7 cellular contexts compared by ENCODE assay signal in the genomic region with DNA sequence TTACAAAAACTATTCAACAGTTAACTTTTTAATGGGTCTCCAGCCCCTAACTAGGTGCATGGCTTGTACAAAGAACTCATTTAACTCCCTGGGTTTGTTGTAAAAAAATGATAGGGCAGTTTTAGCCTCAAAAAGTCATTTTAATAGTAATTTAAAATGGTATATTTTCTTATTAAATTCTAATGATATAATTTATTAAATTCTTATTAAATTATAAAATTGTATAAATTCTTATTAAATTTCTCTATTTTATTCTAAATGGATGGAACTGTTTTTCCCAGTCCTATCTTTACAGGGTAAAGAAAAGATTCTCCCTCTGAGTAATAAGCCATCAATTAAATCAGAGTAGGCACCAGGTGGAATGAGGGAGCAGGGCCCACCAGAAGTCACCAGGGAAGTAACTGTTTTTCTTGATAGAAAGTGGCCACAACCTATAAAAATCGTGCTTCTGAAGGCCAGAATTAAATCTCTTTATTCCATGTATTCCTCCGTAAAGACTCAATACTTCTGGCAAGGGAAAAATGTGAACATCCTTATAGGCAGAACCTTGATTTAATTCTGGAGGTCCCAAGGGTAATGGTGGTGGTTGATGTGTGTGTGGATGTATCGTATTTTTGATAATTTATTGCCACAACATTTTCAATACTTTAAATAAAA. TPM values are rescaled to one million over a fixed set of nuclear protein-coding genes. Genes with fewer than 3 reads are reported as not detected.
DNase-seq lines count a peak whose midpoint lies in the region; FAIRE-seq and TF ChIP-seq lines count a peak whose summit lies in the region.

No MANE protein-coding gene starts in this region.

- no peaks in the 10 kb centered on the region for H3K9me1 ChIP-seq in endothelial cell of umbilical vein (replicated peaks; ENCODE audit: control insufficient read depth, extremely low read depth, insufficient read depth, low read length)

- H3K27ac ChIP-seq in GM23248 (peak overlapping the region; percentile 99), OCI-LY1 (ENCODE audit: low read depth, low read length, poor library complexity, severe bottlenecking) (peak overlapping the region; percentile 72), endothelial cell of umbilical vein (ENCODE audit: insufficient read depth, low read depth, low read length) (peak overlapping the region; percentile 88)

- no peaks in the 10 kb centered on the region for H3K36me3 ChIP-seq in GM23248 (ENCODE audit: low read depth)
- no peaks in the 10 kb centered on the region for H3K36me3 ChIP-seq in OCI-LY1 (ENCODE audit: insufficient read depth, low read length)
- no peaks in the 10 kb centered on the region for H3K36me3 ChIP-seq in endothelial cell of umbilical vein (ENCODE audit: control insufficient read depth in 2 of 2, extremely low read depth in 1 of 2, insufficient read depth in 2 of 2, low read length in 2 of 2)

- FAIRE-seq in endothelial cell of umbilical vein (lab: Jason Lieb, UNC) (peak; percentile 12), frontal cortex (lab: Jason Lieb, UNC) (no peak)

- H3K4me1 ChIP-seq in GM23248 (ENCODE audit: insufficient read depth) = peaks cover 30% of the 10 kb centered on the region
- H3K4me1 ChIP-seq in OCI-LY1 (ENCODE audit: insufficient read depth, low read length, severe bottlenecking) = peaks cover 32% of the 10 kb centered on the region
- H3K4me1 ChIP-seq in endothelial cell of umbilical vein (ENCODE audit: control insufficient read depth, extremely low read depth, insufficient read depth, low read length) = peaks cover 29% of the 10 kb centered on the region

- no peak for DNase-seq in GM23248
- DNase-seq in endothelial cell of umbilical vein (ENCODE audit: low read depth, low spot score) = no peak
- DNase-seq in retinal pigment epithelial cell (ENCODE audit: low read depth) = no peak
- no peak for DNase-seq in stimulated activated CD8-positive, alpha-beta memory T cell treated with anti-CD3 and anti-CD28 coated beads, Interleukin-4, amount 100 ng/mL, for 48 hours
- no peak for DNase-seq in frontal cortex (ENCODE audit: low spot score in 2 of 2)
- no peak for DNase-seq in NCI-H2029 treated with DMSO at 0.1 percent for 48 hours (lab: John Stamatoyannopoulos, UW)

- in situ Hi-C loops in GM23248 (cut with MboI) = no loop called here

- H3F3A ChIP-seq in GM23248 (ENCODE audit: insufficient read depth) = peaks cover 12% of the 10 kb centered on the region
- no peaks in the 10 kb centered on the region for H3F3A ChIP-seq in OCI-LY1 (ENCODE audit: insufficient read depth, low read length)

- 1 to 4% methylated on average over 3 of the region's 3 CpGs for WGBS in GM23248 (ENCODE audit: low coverage in 1 of 2, low lambda C conversion rate in 2 of 2, missing lambda C conversion rate in 2 of 2), 2 experiments

- peaks cover 42% of the 10 kb centered on the region for H3K79me2 ChIP-seq in GM23248 (ENCODE audit: insufficient read depth)
- H3K79me2 ChIP-seq in OCI-LY1 (ENCODE audit: insufficient read depth, low read length) = peaks cover 21% of the 10 kb centered on the region
- peaks cover 22% of the 10 kb centered on the region for H3K79me2 ChIP-seq in endothelial cell of umbilical vein (ENCODE audit: control insufficient read depth, insufficient read depth, low read length)

- POLR2A ChIA-PET in endothelial cell of umbilical vein (lab: Charles Lee) = no interaction called here

- TF ChIP-seq POLR2A in endothelial cell of umbilical vein (IDR thresholded peaks at IDR 0.05; ENCODE audit: low read depth, low read length) = no peak

- H3K9me3 ChIP-seq in GM23248 (ENCODE audit: low read depth) = no peaks in the 10 kb centered on the region
- H3K9me3 ChIP-seq in OCI-LY1 (ENCODE audit: low read length) = no peaks in the 10 kb centered on the region
- no peaks in the 10 kb centered on the region for H3K9me3 ChIP-seq in endothelial cell of umbilical vein (replicated peaks; ENCODE audit: control insufficient read depth, insufficient read depth, low read length)

- CTCF ChIA-PET in endothelial cell of umbilical vein (lab: Charles Lee) = no interaction called here

- intact Hi-C loops in endothelial cell of umbilical vein (cut with micrococcal nuclease) = loop anchor here (1.0 kb wide), 2 partner anchors 26 to 365 kb away; a partner anchor contains a TSS

- BruUV-seq in endothelial cell of umbilical vein (replicated peaks; lab: Mats Ljungman, UMichigan) = no TSS peak

- peak overlapping the region; percentile 100 for H2AFZ ChIP-seq in GM23248
- peak overlapping the region; percentile 59; the same call in 1 of the 2 replicates for H2AFZ ChIP-seq in OCI-LY1 (ENCODE audit: low read length)
- peak overlapping the region; percentile 81 for H2AFZ ChIP-seq in endothelial cell of umbilical vein (ENCODE audit: low read depth, low read length)

- H3K4me2 ChIP-seq in GM23248 (ENCODE audit: unreplicated experiment) (peak overlapping the region; percentile 100), OCI-LY1 (ENCODE audit: low read length) (peak overlapping the region; percentile 90), endothelial cell of umbilical vein (ENCODE audit: insufficient read depth, low read length) (peak overlapping the region; percentile 85)

- H3K9me2 ChIP-seq in GM23248 (ENCODE audit: insufficient read depth) = no peaks in the 10 kb centered on the region
- H3K9me2 ChIP-seq in OCI-LY1 (ENCODE audit: low read depth, low read length) = no peaks in the 10 kb centered on the region

- peak overlapping the region; percentile 100 for H3K9ac ChIP-seq in GM23248
- H3K9ac ChIP-seq in OCI-LY1 (ENCODE audit: low read length) = peak overlapping the region; percentile 77
- H3K9ac ChIP-seq in endothelial cell of umbilical vein (replicated peaks; ENCODE audit: extremely low read depth, insufficient read depth, low read length) = peak overlapping the region; percentile 87

- H3K4me3 ChIP-seq in GM23248 (peak overlapping the region; percentile 100), OCI-LY1 (ENCODE audit: low read depth, low read length, poor library complexity, severe bottlenecking) (peak overlapping the region; percentile 89), endothelial cell of umbilical vein (replicated peaks in 1 of 3; ENCODE audit: insufficient read depth in 1 of 3, low read depth in 1 of 3, low read length in 3 of 3) (peak overlapping the region; percentile 51 to 98 (median 91)), retinal pigment epithelial cell (ENCODE audit: low read length) (peak overlapping the region; percentile 82)

- H4K20me1 ChIP-seq in GM23248 (ENCODE audit: insufficient read depth) = no peaks in the 10 kb centered on the region
- H4K20me1 ChIP-seq in OCI-LY1 (ENCODE audit: insufficient read depth, low read length) = no peaks in the 10 kb centered on the region
- no peaks in the 10 kb centered on the region for H4K20me1 ChIP-seq in endothelial cell of umbilical vein (replicated peaks; ENCODE audit: control insufficient read depth, extremely low read depth, insufficient read depth, low read length)

- dilution Hi-C loops in endothelial cell of umbilical vein (cut with MboI; ENCODE audit: extremely low pct_ligation_motif_present, low sequenced_read_pairs) = no loop called here

- no peaks in the 10 kb centered on the region for H3K27me3 ChIP-seq in GM23248 (replicated peaks; ENCODE audit: insufficient read depth)
- no peaks in the 10 kb centered on the region for H3K27me3 ChIP-seq in OCI-LY1 (ENCODE audit: insufficient read depth, low read length)
- no peaks in the 10 kb centered on the region for H3K27me3 ChIP-seq in endothelial cell of umbilical vein (ENCODE audit: control insufficient read depth in 2 of 2, insufficient read depth in 2 of 2, low read length in 2 of 2)

- TF ChIP-seq CTCF in OCI-LY1 (IDR thresholded peaks at IDR 0.05; ENCODE audit: low read length) = no peak
- no peak for TF ChIP-seq CTCF in endothelial cell of umbilical vein (IDR thresholded peaks at IDR 0.05; ENCODE audit: extremely low read depth in 1 of 2, insufficient read depth in 1 of 2, low read depth in 1 of 2, low read length in 2 of 2)
- no peak for TF ChIP-seq CTCF in retinal pigment epithelial cell (conservative IDR thresholded peaks at IDR 0.05; ENCODE audit: low read depth, low read length)

RNA-seq across cellular contexts. Expression of a gene that starts 0.8 kb away (rescaled TPM):
- total RNA-seq in GM23248 (2014; rRNA removed; shearing (Covaris generic)) = 18.6 and 28.4 TPM in 2 replicates
- polyA plus RNA-seq in GM23248 (2016; fragmentation: Nextera tagmentation; extraction: Ambion mirVana) (81.1 and 81.2 TPM in 2 replicates), endothelial cell of umbilical vein (9.4 and 11.2 TPM in 2 replicates)
- total RNA-seq in endothelial cell of umbilical vein (18.3 and 20.5 TPM in 2 replicates), frontal cortex (9.0 TPM)
- 23.1 and 23.8 TPM in 2 replicates for polyA plus RNA-seq in endothelial cell of umbilical vein (2011; cell fraction: cytosol; rRNA removed)
- polyA plus RNA-seq in endothelial cell of umbilical vein (2011; cell fraction: nucleus; rRNA removed) = 8.7 and 10.0 TPM in 2 replicates
- polyA plus RNA-seq in endothelial cell of umbilical vein (2012) = 30.3 and 33.7 TPM in 2 replicates
- polyA minus RNA-seq in endothelial cell of umbilical vein = 5.9 and 9.9 TPM in 2 replicates
- not detected for polyA minus RNA-seq in endothelial cell of umbilical vein (2011; cell fraction: cytosol; rRNA and poly(A)+ RNA removed)
- polyA minus RNA-seq in endothelial cell of umbilical vein (2011; cell fraction: nucleus; rRNA and poly(A)+ RNA removed) = 3.7 and 4.2 TPM in 2 replicates

RNA-seq across cellular contexts. Expression of a gene that starts 2.7 kb away (rescaled TPM):
- total RNA-seq in GM23248 (2014; rRNA removed; shearing (Covaris generic)) = 5.6 and 9.4 TPM in 2 replicates
- polyA plus RNA-seq in GM23248 (2016; fragmentation: Nextera tagmentation; extraction: Ambion mirVana) = 17.7 and 17.9 TPM in 2 replicates
- 24.6 and 26.6 TPM in 2 replicates for total RNA-seq in endothelial cell of umbilical vein
- 2.7 and 4.1 TPM in 2 replicates for polyA plus RNA-seq in endothelial cell of umbilical vein
- 8.2 and 9.5 TPM in 2 replicates for polyA plus RNA-seq in endothelial cell of umbilical vein (2011; cell fraction: cytosol; rRNA removed)
- 5.2 and 10.8 TPM in 2 replicates for polyA plus RNA-seq in endothelial cell of umbilical vein (2011; cell fraction: nucleus; rRNA removed)
- polyA plus RNA-seq in endothelial cell of umbilical vein (2012) = 11.3 and 15.2 TPM in 2 replicates
- 7.1 and 10.3 TPM in 2 replicates for polyA minus RNA-seq in endothelial cell of umbilical vein
- polyA minus RNA-seq in endothelial cell of umbilical vein (2011; cell fraction: cytosol; rRNA and poly(A)+ RNA removed) = 3.6 TPM
- 7.2 and 9.5 TPM in 2 replicates for polyA minus RNA-seq in endothelial cell of umbilical vein (2011; cell fraction: nucleus; rRNA and poly(A)+ RNA removed)
- 13.0 TPM for total RNA-seq in frontal cortex

RNA-seq across cellular contexts. Expression of a gene that starts 26.4 kb away (rescaled TPM):
- total RNA-seq in GM23248 (2014; rRNA removed; shearing (Covaris generic)) = 0.97 and 1.9 TPM in 2 replicates
- polyA plus RNA-seq in GM23248 (2016; fragmentation: Nextera tagmentation; extraction: Ambion mirVana) (1.3 and 1.6 TPM in 2 replicates), endothelial cell of umbilical vein (1.3 TPM in 2 replicates)
- total RNA-seq in endothelial cell of umbilical vein (1.4 and 1.8 TPM in 2 replicates), frontal cortex (2.4 TPM)
- 0.36 and 0.61 TPM in 2 replicates for polyA plus RNA-seq in endothelial cell of umbilical vein (2011; cell fraction: cytosol; rRNA removed)
- 9.7 and 13.0 TPM in 2 replicates for polyA plus RNA-seq in endothelial cell of umbilical vein (2011; cell fraction: nucleus; rRNA removed)
- 1.1 and 1.3 TPM in 2 replicates for polyA plus RNA-seq in endothelial cell of umbilical vein (2012)
- polyA minus RNA-seq in endothelial cell of umbilical vein = 2.5 and 2.6 TPM in 2 replicates
- polyA minus RNA-seq in endothelial cell of umbilical vein (2011; cell fraction: cytosol; rRNA and poly(A)+ RNA removed) = not detected
- polyA minus RNA-seq in endothelial cell of umbilical vein (2011; cell fraction: nucleus; rRNA and poly(A)+ RNA removed) = 3.0 and 3.9 TPM in 2 replicates

RNA-seq across cellular contexts. Expression of a gene that starts 26.6 kb away (rescaled TPM):
- total RNA-seq in GM23248 (2014; rRNA removed; shearing (Covaris generic)) = 48.8 and 50.0 TPM in 2 replicates
- polyA plus RNA-seq in GM23248 (2016; fragmentation: Nextera tagmentation; extraction: Ambion mirVana) (64.3 and 64.7 TPM in 2 replicates), endothelial cell of umbilical vein (25.8 and 31.0 TPM in 2 replicates)
- total RNA-seq in endothelial cell of umbilical vein (42.4 and 46.6 TPM in 2 replicates), frontal cortex (64.8 TPM)
- polyA plus RNA-seq in endothelial cell of umbilical vein (2011; cell fraction: cytosol; rRNA removed) = 29.8 and 34.6 TPM in 2 replicates
- polyA plus RNA-seq in endothelial cell of umbilical vein (2011; cell fraction: nucleus; rRNA removed) = 45.7 and 47.9 TPM in 2 replicates
- 32.8 and 38.2 TPM in 2 replicates for polyA plus RNA-seq in endothelial cell of umbilical vein (2012)
- polyA minus RNA-seq in endothelial cell of umbilical vein = 30.4 and 39.6 TPM in 2 replicates
- 16.0 TPM for polyA minus RNA-seq in endothelial cell of umbilical vein (2011; cell fraction: cytosol; rRNA and poly(A)+ RNA removed)
- 67.9 and 68.7 TPM in 2 replicates for polyA minus RNA-seq in endothelial cell of umbilical vein (2011; cell fraction: nucleus; rRNA and poly(A)+ RNA removed)
